Comparison of ENCODE assay signal across 1 cellular context in the genomic region with DNA sequence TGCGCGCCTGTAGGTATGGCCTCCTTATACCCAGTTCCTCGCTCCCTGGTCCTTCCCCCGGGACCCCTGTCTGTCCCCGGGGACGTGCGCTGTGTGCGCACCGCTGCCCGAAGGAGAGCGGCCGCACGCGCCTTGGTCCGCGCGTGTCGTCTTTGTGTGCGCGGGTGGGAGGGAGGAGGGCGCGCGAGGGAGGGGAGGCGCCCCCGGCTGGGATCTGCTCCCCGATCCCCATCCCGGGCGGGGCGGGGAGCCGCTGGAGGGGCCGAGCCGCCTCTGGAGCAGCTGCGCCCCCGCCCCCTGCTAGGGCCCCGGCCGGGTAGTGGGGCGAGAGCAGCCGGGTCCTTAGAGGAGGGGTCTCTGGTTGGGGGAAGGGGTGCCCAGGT.
TF ChIP-seq lines count a peak whose summit lies in the region.

No MANE protein-coding gene starts in this region.

TF ChIP-seq in HEK293, 187 proteins besides CTCF, POLR2A, EP300 and RAD21 (continued from another document):
- TF ChIP-seq EGR2 (tag by site-specific recombination; IDR thresholded peaks at IDR 0.05; ENCODE audit: low read depth) (peak; percentile 4; the same call in 1 of the 2 replicates), ZNF768 (tag by site-specific recombination; IDR thresholded peaks at IDR 0.05) (no peak), ZBTB7A (tag by site-specific recombination; IDR thresholded peaks at IDR 0.05; ENCODE audit: low read depth) (peak; percentile 33; the same call in 1 of the 2 replicates), HOXD13 (CRISPR knock-in tag; IDR thresholded peaks at IDR 0.05; ENCODE audit: borderline replicate concordance) (no peak), ZEB2 (tag by site-specific recombination; IDR thresholded peaks at IDR 0.05) (0 out of 2 replicates have a peak, but pooled peaks have one; percentile 11), ZFHX2 (tag by site-specific recombination; conservative IDR thresholded peaks at IDR 0.05) (peak; percentile 58; the same call in 1 of the 2 replicates), OSR2 (tag by site-specific recombination; IDR thresholded peaks at IDR 0.05) (no peak), ZNF37A (tag by site-specific recombination; IDR thresholded peaks at IDR 0.05) (no peak), KLF1 (tag by site-specific recombination; IDR thresholded peaks at IDR 0.05) (0 out of 2 replicates have a peak, but pooled peaks have one; percentile 40), ZNF585B (tag by site-specific recombination; IDR thresholded peaks at IDR 0.05) (no peak), ZNF544 (tag by site-specific recombination; IDR thresholded peaks at IDR 0.05) (no peak), GLIS1 (tag by site-specific recombination; IDR thresholded peaks at IDR 0.05) (no peak)
- TF ChIP-seq, protein P1, sequence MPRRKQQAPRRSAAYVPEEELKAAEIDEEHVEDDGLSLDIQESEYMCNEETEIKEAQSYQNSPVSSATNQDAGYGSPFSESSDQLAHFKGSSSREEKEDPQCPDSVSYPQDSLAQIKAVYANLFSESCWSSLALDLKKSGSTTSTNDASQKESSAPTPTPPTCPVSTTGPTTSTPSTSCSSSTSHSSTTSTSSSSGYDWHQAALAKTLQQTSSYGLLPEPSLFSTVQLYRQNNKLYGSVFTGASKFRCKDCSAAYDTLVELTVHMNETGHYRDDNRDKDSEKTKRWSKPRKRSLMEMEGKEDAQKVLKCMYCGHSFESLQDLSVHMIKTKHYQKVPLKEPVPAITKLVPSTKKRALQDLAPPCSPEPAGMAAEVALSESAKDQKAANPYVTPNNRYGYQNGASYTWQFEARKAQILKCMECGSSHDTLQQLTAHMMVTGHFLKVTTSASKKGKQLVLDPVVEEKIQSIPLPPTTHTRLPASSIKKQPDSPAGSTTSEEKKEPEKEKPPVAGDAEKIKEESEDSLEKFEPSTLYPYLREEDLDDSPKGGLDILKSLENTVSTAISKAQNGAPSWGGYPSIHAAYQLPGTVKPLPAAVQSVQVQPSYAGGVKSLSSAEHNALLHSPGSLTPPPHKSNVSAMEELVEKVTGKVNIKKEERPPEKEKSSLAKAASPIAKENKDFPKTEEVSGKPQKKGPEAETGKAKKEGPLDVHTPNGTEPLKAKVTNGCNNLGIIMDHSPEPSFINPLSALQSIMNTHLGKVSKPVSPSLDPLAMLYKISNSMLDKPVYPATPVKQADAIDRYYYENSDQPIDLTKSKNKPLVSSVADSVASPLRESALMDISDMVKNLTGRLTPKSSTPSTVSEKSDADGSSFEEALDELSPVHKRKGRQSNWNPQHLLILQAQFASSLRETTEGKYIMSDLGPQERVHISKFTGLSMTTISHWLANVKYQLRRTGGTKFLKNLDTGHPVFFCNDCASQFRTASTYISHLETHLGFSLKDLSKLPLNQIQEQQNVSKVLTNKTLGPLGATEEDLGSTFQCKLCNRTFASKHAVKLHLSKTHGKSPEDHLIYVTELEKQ (tag by site-specific recombination; IDR thresholded peaks at IDR 0.05; ENCODE audit: borderline replicate concordance): no peak
- TF ChIP-seq, protein P2, sequence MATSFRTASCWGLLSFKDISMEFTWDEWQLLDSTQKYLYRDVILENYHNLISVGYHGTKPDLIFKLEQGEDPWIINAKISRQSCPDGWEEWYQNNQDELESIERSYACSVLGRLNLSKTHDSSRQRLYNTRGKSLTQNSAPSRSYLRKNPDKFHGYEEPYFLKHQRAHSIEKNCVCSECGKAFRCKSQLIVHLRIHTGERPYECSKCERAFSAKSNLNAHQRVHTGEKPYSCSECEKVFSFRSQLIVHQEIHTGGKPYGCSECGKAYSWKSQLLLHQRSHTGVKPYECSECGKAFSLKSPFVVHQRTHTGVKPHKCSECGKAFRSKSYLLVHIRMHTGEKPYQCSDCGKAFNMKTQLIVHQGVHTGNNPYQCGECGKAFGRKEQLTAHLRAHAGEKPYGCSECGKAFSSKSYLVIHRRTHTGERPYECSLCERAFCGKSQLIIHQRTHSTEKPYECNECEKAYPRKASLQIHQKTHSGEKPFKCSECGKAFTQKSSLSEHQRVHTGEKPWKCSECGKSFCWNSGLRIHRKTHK (tag by site-specific recombination; IDR thresholded peaks at IDR 0.05): no peak
- TF ChIP-seq, protein P3, sequence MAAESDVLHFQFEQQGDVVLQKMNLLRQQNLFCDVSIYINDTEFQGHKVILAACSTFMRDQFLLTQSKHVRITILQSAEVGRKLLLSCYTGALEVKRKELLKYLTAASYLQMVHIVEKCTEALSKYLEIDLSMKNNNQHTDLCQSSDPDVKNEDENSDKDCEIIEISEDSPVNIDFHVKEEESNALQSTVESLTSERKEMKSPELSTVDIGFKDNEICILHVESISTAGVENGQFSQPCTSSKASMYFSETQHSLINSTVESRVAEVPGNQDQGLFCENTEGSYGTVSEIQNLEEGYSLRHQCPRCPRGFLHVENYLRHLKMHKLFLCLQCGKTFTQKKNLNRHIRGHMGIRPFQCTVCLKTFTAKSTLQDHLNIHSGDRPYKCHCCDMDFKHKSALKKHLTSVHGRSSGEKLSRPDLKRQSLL (tag by site-specific recombination; IDR thresholded peaks at IDR 0.05): no peak
- TF ChIP-seq, protein P4, sequence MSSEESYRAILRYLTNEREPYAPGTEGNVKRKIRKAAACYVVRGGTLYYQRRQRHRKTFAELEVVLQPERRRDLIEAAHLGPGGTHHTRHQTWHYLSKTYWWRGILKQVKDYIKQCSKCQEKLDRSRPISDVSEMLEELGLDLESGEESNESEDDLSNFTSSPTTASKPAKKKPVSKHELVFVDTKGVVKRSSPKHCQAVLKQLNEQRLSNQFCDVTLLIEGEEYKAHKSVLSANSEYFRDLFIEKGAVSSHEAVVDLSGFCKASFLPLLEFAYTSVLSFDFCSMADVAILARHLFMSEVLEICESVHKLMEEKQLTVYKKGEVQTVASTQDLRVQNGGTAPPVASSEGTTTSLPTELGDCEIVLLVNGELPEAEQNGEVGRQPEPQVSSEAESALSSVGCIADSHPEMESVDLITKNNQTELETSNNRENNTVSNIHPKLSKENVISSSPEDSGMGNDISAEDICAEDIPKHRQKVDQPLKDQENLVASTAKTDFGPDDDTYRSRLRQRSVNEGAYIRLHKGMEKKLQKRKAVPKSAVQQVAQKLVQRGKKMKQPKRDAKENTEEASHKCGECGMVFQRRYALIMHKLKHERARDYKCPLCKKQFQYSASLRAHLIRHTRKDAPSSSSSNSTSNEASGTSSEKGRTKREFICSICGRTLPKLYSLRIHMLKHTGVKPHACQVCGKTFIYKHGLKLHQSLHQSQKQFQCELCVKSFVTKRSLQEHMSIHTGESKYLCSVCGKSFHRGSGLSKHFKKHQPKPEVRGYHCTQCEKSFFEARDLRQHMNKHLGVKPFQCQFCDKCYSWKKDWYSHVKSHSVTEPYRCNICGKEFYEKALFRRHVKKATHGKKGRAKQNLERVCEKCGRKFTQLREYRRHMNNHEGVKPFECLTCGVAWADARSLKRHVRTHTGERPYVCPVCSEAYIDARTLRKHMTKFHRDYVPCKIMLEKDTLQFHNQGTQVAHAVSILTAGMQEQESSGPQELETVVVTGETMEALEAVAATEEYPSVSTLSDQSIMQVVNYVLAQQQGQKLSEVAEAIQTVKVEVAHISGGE (tag by site-specific recombination; conservative IDR thresholded peaks at IDR 0.05; ENCODE audit: low read depth): 0 out of 2 replicates have a peak, but pooled peaks have one; percentile 7
